1 cellular context compared by ENCODE assay signal in the genomic region with DNA sequence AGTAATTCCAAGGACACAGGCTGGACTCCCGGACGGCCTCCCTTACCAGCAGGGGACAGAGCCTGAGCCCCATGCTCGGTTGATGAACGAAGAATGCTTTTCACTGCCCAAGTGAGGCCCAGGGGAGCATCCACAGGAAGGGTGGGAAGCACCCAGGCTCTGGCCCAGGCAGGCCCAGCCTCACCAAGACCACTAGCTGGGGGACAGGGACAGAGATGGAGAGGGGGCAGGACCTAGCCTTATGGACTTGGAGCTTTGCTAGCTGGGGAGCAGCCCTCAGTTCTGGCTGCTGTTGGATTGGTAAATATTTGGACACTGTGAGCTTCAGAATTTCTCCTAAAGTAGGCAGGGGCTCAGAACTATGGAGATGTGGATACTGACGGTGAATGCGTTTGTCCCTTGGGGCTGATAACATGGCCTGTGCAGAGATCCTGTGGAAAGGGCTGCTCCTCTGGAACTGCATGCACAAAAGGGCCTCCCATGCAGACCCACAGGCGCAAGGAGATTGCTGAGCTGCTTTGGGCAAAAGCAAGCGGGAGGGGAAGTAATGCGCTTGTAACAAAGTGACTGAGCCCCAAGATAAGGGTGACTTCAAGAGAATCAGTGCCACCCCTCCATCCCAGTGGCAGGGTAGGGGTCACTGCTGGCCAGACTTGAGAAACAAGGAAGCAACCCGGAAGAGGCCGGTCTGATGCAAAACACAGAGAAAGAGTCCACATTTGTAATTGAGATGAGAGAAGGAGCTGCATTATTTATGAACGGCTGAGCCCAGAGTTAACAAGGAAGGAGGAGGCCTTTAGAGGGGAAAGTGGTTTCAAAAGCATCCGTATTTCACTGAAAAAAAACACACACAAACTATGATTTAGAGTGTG.
TF ChIP-seq lines count a peak whose summit lies in the region.

No MANE protein-coding gene starts in this region.

TF ChIP-seq in SK-N-SH treated with all-trans-retinoic acid at 6 μM for 48 hours, 23 proteins besides CTCF, POLR2A, EP300 and RAD21 (continued from another document):
- TF ChIP-seq, protein P1, sequence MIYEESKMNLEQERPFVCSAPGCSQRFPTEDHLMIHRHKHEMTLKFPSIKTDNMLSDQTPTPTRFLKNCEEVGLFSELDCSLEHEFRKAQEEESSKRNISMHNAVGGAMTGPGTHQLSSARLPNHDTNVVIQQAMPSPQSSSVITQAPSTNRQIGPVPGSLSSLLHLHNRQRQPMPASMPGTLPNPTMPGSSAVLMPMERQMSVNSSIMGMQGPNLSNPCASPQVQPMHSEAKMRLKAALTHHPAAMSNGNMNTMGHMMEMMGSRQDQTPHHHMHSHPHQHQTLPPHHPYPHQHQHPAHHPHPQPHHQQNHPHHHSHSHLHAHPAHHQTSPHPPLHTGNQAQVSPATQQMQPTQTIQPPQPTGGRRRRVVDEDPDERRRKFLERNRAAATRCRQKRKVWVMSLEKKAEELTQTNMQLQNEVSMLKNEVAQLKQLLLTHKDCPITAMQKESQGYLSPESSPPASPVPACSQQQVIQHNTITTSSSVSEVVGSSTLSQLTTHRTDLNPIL (CRISPR knock-in tag; IDR thresholded peaks at IDR 0.05; ENCODE audit: low read depth) = no peak
TF ChIP-seq in SK-N-SH treated with all-trans-retinoic acid at 6 μM for 48 hours: peak in this region for 0.
